1 cellular context compared by ENCODE assay signal in genomic region chr14:99199854-99200653, GRCh38.
TF ChIP-seq lines count a peak whose summit lies in the region.

No MANE protein-coding gene starts in this region.

TF ChIP-seq in WTC11, 78 proteins besides CTCF, POLR2A, EP300 and RAD21 (continued from another document):
- TF ChIP-seq ZSCAN18 (CRISPR knock-in tag; IDR thresholded peaks at IDR 0.05): no peak
- no peak for TF ChIP-seq ATF6 (CRISPR knock-in tag; IDR thresholded peaks at IDR 0.05)
- TF ChIP-seq CDX4 (CRISPR knock-in tag; IDR thresholded peaks at IDR 0.05; ENCODE audit: borderline replicate concordance): no peak
